In the genomic region with DNA sequence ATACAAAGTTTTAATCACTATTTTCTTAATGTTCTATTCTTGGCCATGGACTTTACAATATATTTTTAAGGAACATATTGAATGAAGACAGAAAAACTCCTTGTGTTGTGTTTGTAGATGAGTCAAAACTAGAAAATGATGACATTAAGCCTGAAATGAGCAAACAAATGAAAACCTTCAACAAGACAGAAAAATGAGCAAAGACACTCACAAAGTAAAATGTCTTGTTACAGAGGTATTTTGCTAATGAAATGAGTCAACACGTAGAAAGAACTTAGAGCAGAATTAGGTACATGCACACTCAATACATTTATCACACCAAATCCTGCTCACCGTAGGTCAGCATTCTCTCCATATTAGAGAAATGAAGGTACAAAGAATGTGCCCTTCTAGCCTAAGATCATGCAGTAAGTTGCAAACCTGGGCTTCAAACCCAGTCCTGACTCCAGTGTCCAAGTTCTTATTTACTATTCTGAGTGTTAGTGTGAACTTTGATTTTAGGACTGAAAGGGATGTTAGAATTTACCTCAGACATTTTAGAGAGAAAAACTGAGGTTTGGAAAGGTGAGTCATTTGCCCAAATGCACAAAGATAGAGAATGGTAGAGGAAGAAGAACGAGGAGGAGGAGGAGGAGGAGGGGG, we compare ENCODE assay signal across 11 cellular contexts.
A peak's percentile ranks its signal among the peaks of the same experiment; 100 is the strongest.
DNase-seq lines count a peak whose midpoint lies in the region; ATAC-seq and TF ChIP-seq lines count a peak whose summit lies in the region.
"Had no signal": no experiment of that assay in that cellular context is flagged by ENCODE, and none has a peak within 500 bp of the region (broad histone marks: within the 10 kb centered on the region; RNA-seq: fewer than 3 reads in every experiment).

No MANE protein-coding gene starts in this region.

- DNase-seq in left lobe of liver (ENCODE audit: low spot score) (no peak), DMS 273 (lab: John Stamatoyannopoulos, UW; ENCODE audit: unreplicated experiment) (no peak), upper lobe of left lung (no peak)
- no peak for DNase-seq in stimulated activated CD4-positive, alpha-beta T cell treated with anti-CD3 and anti-CD28 coated beads, Interleukin-1b, Interleukin-23, amount 100 ng/mL, for 48 hours
- DNase-seq: DMS53, NCI-H1417 treated with DMSO at 0.1 percent for 48 hours, nucleus accumbens, PC-3 had no signal

- ATAC-seq in GM18517 (IDR thresholded peaks at IDR 0.05; ENCODE audit: unreplicated experiment) (peak; percentile 30), GM21529 (IDR thresholded peaks at IDR 0.05; ENCODE audit: unreplicated experiment) (peak; percentile 20), HG03469 (IDR thresholded peaks at IDR 0.05; ENCODE audit: unreplicated experiment) (peak; percentile 21), left lobe of liver (peak; percentile 91), upper lobe of left lung (ENCODE audit: low FRiP score in 2 of 2) (no peak)
- ATAC-seq: PC-3 had no signal

- peaks cover 3 to 19% (median 7%) of the 10 kb centered on the region in 4 donors for H3K4me1 ChIP-seq in upper lobe of left lung

- no peaks in the 10 kb centered on the region for H3K9me3 ChIP-seq in upper lobe of left lung

- no peak overlapping the region for H3K4me3 ChIP-seq in upper lobe of left lung

- no peak for TF ChIP-seq EP300 in upper lobe of left lung (IDR thresholded peaks at IDR 0.05)

- H3K27ac ChIP-seq in upper lobe of left lung, result no peak overlapping the region

- TF ChIP-seq CTCF in upper lobe of left lung (IDR thresholded peaks at IDR 0.05), result no peak

- WGBS in upper lobe of left lung, 2 donors, result 69 to 77% methylated on average over 3 of the region's 3 CpGs

- no peak for TF ChIP-seq POLR2A in upper lobe of left lung (IDR thresholded peaks at IDR 0.05)

- no peaks in the 10 kb centered on the region for H3K36me3 ChIP-seq in upper lobe of left lung

- H3K27me3 ChIP-seq in upper lobe of left lung, result no peaks in the 10 kb centered on the region

Comparison
In these comparisons a context has a peak if more than half of its experiments do, and no peak if none do; other contexts are left out.
1. ATAC-seq: peak in GM18517 (single experiment), GM21529 (single experiment), HG03469 (single experiment) and left lobe of liver (single experiment); none in upper lobe of left lung (0 of 2).